Comparison of ENCODE assay signal across 8 cellular contexts in the genomic region with DNA sequence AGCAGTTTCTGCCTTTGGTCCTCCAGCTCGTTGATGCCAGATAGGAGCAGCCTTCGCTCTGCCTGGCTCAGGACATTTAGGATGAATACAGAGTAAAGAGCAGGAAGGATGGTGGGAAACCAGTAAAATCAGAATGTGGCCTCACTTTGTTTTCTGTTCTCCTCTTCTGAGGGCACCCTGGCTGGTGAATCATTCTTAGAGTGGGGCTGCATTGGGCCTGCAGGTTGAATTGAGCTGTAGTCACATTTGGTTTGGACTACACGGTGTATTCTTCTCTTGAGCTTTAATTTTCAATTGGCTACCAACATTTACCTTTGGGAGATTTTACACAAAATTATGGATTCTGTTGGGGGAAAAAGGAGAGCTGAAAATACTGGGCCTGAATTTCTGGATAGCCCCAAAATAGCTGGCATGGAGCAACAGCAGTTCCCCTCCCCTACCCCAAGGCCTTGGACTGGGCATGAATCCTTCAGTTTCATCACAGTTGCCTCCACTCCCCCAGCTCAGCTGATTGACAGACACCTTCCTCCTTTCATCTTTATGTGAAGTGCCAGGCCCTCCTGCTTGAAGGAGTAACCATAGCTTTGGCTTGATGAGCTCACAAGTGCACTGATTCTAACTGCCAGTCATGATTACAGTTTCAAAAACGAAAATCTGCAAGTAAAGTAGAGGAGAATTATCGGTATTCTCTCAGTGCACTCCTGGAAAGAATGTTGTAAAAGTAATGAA. TPM values are rescaled to one million over a fixed set of nuclear protein-coding genes. Genes with fewer than 3 reads are reported as not detected.
A peak's percentile ranks its signal among the peaks of the same experiment; 100 is the strongest.
DNase-seq lines count a peak whose midpoint lies in the region; ATAC-seq, FAIRE-seq and TF ChIP-seq lines count a peak whose summit lies in the region.

No MANE protein-coding gene starts in this region.

- peak; percentile 72 for DNase-seq in NB4 (ENCODE audit: low read depth)
- no peak for DNase-seq in HepG2 (ENCODE audit: low spot score)
- DNase-seq in NCI-H1105 (lab: John Stamatoyannopoulos, UW), result no peak
- no peak for DNase-seq in GM13977 (ENCODE audit: low spot score)
- DNase-seq in activated T-cell treated with anti-CD3 and anti-CD28 coated beads, Interleukin-2, amount 50 U/mL, for 1 hour, result no peak
- no peak for DNase-seq in nucleus accumbens (lab: John Stamatoyannopoulos, UW)

- H3K4me1 ChIP-seq in HepG2 (ENCODE audit: insufficient read depth, low read length), result no peaks in the 10 kb centered on the region

- no peaks in the 10 kb centered on the region for H3K9me3 ChIP-seq in HepG2 (ENCODE audit: low read length)

- no peak overlapping the region for H3K27ac ChIP-seq in HepG2 (ENCODE audit: extremely low read length, insufficient read depth, low read length)

- TF ChIP-seq EP300 in HepG2 (IDR thresholded peaks at IDR 0.05; ENCODE audit: low read depth in 2 of 2, low read length in 2 of 2) (no peak), HepG2 (CRISPR knock-in tag; IDR thresholded peaks at IDR 0.05; ENCODE audit: borderline replicate concordance) (no peak)

- intact Hi-C loops in HepG2 (cut with micrococcal nuclease; ENCODE audit: unreplicated experiment), result loop anchor here (1.0 to 5.0 kb wide), 3 partner anchors 31 to 270 kb away; no protein-coding TSS in a partner anchor

- 63% methylated on average over 5 of the region's 5 CpGs for WGBS in HepG2 (ENCODE audit: low lambda C conversion rate)

- H2AFZ ChIP-seq in HepG2 (ENCODE audit: low read length), result no peak overlapping the region

- TF ChIP-seq CTCF in NB4 (IDR thresholded peaks at IDR 0.05; ENCODE audit: low read depth, low read length) (no peak), HepG2 (CRISPR knock-in tag; IDR thresholded peaks at IDR 0.05) (no peak), GM13977 (IDR thresholded peaks at IDR 0.05; ENCODE audit: extremely low read depth, insufficient read depth, missing control alignments) (no peak)

- TF ChIP-seq POLR2A in GM18505 (IDR thresholded peaks at IDR 0.05; ENCODE audit: borderline replicate concordance, extremely low read depth, insufficient read depth, insufficient read length) (no peak), NB4 (IDR thresholded peaks at IDR 0.05; ENCODE audit: extremely low read depth, insufficient read length) (no peak), HepG2 (IDR thresholded peaks at IDR 0.05; ENCODE audit: insufficient read depth in 1 of 2, low read depth in 2 of 2, low read length in 2 of 2) (no peak)

- POLR2A ChIA-PET in HepG2 (lab: Yijun Ruan, JAX), result no interaction called here

- H3K79me2 ChIP-seq in HepG2 (ENCODE audit: insufficient read depth, low read length), result no peaks in the 10 kb centered on the region

- ATAC-seq in GM18505 (IDR thresholded peaks at IDR 0.05; ENCODE audit: unreplicated experiment) (peak; percentile 28), GM21529 (IDR thresholded peaks at IDR 0.05; ENCODE audit: unreplicated experiment) (peak; percentile 23), HepG2 (peak; percentile 31)

- peaks cover 8 to 59% of the 10 kb centered on the region in 2 experiments for H3K36me3 ChIP-seq in HepG2 (replicated peaks in 1 of 2; ENCODE audit: control insufficient read depth in 1 of 2, insufficient read depth in 2 of 2, low read length in 2 of 2)

- no peak overlapping the region for H3K4me2 ChIP-seq in HepG2 (ENCODE audit: low read depth, low read length)

- peaks cover 5% of the 10 kb centered on the region; the same call in 1 of the 2 replicates for H4K20me1 ChIP-seq in HepG2 (ENCODE audit: insufficient read depth, low read length)

- no peak overlapping the region for H3K4me3 ChIP-seq in NB4 (ENCODE audit: low read depth, low read length)
- H3K4me3 ChIP-seq in HepG2 (replicated peaks in 1 of 3; ENCODE audit: insufficient read depth in 1 of 3, low read depth in 2 of 3, low read length in 3 of 3), result no peak overlapping the region

- no peak for FAIRE-seq in HepG2 (lab: Jason Lieb, UNC)

- no peak for TF ChIP-seq RAD21 in HepG2 (CRISPR knock-in tag; IDR thresholded peaks at IDR 0.05)

- BruUV-seq in HepG2 (replicated peaks; lab: Mats Ljungman, UMichigan), result no TSS peak

- no peak overlapping the region for H3K9ac ChIP-seq in HepG2 (ENCODE audit: insufficient read depth, low read depth, low read length)

- in situ Hi-C loops in HepG2 (cut with HindIII; ENCODE audit: extremely low pct_ligation_motif_present, low pct_unique_long_range_greater_than_20kb) (no loop called here), GM13977 (cut with MboI; ENCODE audit: low pct_unique_long_range_greater_than_20kb, low sequenced_read_pairs, unreplicated experiment) (no loop called here)

- H3K27me3 ChIP-seq in HepG2 (ENCODE audit: control insufficient read depth in 1 of 2, insufficient read depth in 2 of 2, low read length in 2 of 2), result no peaks in the 10 kb centered on the region

- CTCF ChIA-PET in HepG2 (lab: Yijun Ruan, JAX; ENCODE audit: low intra/inter-chr PET ratio, low total read pairs), result no interaction called here

TF ChIP-seq in HepG2, 621 proteins besides CTCF, POLR2A, EP300 and RAD21 (continues in another document):
- TF ChIP-seq NCOA1 (CRISPR knock-in tag; IDR thresholded peaks at IDR 0.05), result no peak
- TF ChIP-seq, protein P1, sequence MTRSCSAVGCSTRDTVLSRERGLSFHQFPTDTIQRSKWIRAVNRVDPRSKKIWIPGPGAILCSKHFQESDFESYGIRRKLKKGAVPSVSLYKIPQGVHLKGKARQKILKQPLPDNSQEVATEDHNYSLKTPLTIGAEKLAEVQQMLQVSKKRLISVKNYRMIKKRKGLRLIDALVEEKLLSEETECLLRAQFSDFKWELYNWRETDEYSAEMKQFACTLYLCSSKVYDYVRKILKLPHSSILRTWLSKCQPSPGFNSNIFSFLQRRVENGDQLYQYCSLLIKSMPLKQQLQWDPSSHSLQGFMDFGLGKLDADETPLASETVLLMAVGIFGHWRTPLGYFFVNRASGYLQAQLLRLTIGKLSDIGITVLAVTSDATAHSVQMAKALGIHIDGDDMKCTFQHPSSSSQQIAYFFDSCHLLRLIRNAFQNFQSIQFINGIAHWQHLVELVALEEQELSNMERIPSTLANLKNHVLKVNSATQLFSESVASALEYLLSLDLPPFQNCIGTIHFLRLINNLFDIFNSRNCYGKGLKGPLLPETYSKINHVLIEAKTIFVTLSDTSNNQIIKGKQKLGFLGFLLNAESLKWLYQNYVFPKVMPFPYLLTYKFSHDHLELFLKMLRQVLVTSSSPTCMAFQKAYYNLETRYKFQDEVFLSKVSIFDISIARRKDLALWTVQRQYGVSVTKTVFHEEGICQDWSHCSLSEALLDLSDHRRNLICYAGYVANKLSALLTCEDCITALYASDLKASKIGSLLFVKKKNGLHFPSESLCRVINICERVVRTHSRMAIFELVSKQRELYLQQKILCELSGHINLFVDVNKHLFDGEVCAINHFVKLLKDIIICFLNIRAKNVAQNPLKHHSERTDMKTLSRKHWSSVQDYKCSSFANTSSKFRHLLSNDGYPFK (CRISPR knock-in tag; IDR thresholded peaks at IDR 0.05; ENCODE audit: borderline replicate concordance), result no peak

RNA-seq across cellular contexts. Expression of gene ERCC5, which starts 24.3 kb away (rescaled TPM):
- 32.7 and 35.5 TPM in 2 replicates for total RNA-seq in HepG2 (2016; rRNA removed; fragmentation: Illumina TruSeq; extraction: Trizol)
- total RNA-seq in HepG2 (2016; cell fraction: cytosol; rRNA removed; fragmentation: Illumina TruSeq; extraction: Trizol; ENCODE audit: low read depth), result 6.1 and 7.3 TPM in 2 replicates
- 34.4 and 35.7 TPM in 2 replicates for total RNA-seq in HepG2 (2016; cell fraction: insoluble cytoplasmic fraction; rRNA removed; fragmentation: Illumina TruSeq; extraction: Trizol)
- 9.1 and 9.9 TPM in 2 replicates for total RNA-seq in HepG2 (2016; cell fraction: membrane; rRNA removed; fragmentation: Illumina TruSeq; extraction: Trizol)
- 39.1 and 44.7 TPM in 2 replicates for total RNA-seq in HepG2 (2016; cell fraction: nucleus; rRNA removed; fragmentation: Illumina TruSeq; extraction: Trizol)
- 12.9 and 14.5 TPM in 2 replicates for polyA plus RNA-seq in HepG2 (2011; rRNA removed)
- polyA plus RNA-seq in HepG2 (2011; cell fraction: cytosol; rRNA removed), result 3.8 and 6.7 TPM in 2 replicates
- 28.0 and 29.1 TPM in 2 replicates for polyA plus RNA-seq in HepG2 (2011; cell fraction: nucleus; rRNA removed)
- polyA plus RNA-seq in HepG2 (2012), result 15.7 and 24.5 TPM in 2 replicates
- 2.0 and 2.7 TPM in 2 replicates for polyA plus RNA-seq in HepG2 (2016; cell fraction: cytosol; fragmentation: Illumina TruSeq; extraction: Trizol; ENCODE audit: low read depth)
- 28.3 and 31.2 TPM in 2 replicates for polyA plus RNA-seq in HepG2 (2016; cell fraction: insoluble cytoplasmic fraction; fragmentation: Illumina TruSeq; extraction: Trizol; ENCODE audit: low read depth)
- polyA plus RNA-seq in HepG2 (2016; cell fraction: membrane; fragmentation: Illumina TruSeq; extraction: Trizol; ENCODE audit: low read depth), result 3.7 and 4.4 TPM in 2 replicates
- 82.8 and 90.6 TPM in 2 replicates for polyA plus RNA-seq in HepG2 (2016; cell fraction: nucleus; fragmentation: Illumina TruSeq; extraction: Trizol; ENCODE audit: insufficient read depth, low read depth)
- polyA minus RNA-seq in HepG2 (2011; rRNA and poly(A)+ RNA removed; ENCODE audit: low replicate concordance), result 12.6 and 24.1 TPM in 2 replicates
- 11.8 and 13.1 TPM in 2 replicates for polyA minus RNA-seq in HepG2 (2011; cell fraction: cytosol; rRNA and poly(A)+ RNA removed)
- polyA minus RNA-seq in HepG2 (2011; cell fraction: nucleus; rRNA and poly(A)+ RNA removed), result 31.8 and 49.9 TPM in 2 replicates
